In the genomic region with DNA sequence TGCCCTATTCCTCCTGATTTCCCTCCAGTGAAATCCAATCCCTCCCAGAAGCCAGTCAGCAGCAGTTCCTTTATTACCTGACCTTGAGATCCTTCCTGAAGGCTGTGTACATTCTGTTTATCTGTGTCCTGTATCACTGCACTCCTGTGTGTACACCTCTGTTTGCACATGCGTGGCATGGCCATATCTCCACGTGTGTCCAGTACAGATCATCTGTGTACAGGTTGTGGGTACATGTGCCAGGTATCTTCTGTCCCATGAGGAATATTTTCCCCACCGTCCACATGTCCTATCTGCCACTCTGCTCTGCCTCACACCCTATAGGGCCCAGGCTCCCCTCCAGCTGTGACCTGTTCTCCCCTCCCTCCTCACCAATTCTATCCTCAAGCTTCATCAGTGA, we compare ENCODE assay signal across 9 cellular contexts. TPM values are rescaled to one million over a fixed set of nuclear protein-coding genes. Genes with fewer than 3 reads are reported as not detected.
DNase-seq lines count a peak whose midpoint lies in the region; ATAC-seq, FAIRE-seq and TF ChIP-seq lines count a peak whose summit lies in the region.
"Had no signal": no experiment of that assay in that cellular context is flagged by ENCODE, and none has a peak within 500 bp of the region (broad histone marks: within the 10 kb centered on the region; RNA-seq: fewer than 3 reads in every experiment).

No MANE protein-coding gene starts in this region.

- H3K36me3 Mint-ChIP-seq in activated CD8-positive, alpha-beta T cell treated with anti-CD3 and anti-CD28 coated beads, Interleukin-2, amount 10 ng/mL, durations not matched to agents 7 days and 5 days (ENCODE audit: low read depth), result peaks cover 77% of the 10 kb centered on the region
- H3K36me3 Mint-ChIP-seq in stimulated activated naive B cell treated with anti-CD40 and anti-IgM and Interleukin-4, amounts not matched to agents 10 μg/mL and 1 μg/mL and 100 μg/mL, for 72 hours, result peaks cover 54 to 62% of the 10 kb centered on the region in 2 donors

- peak overlapping the region; percentile 11 to 13 for H3K9ac ChIP-seq in kidney (ENCODE audit: low read length in 2 of 2)

- no peak for DNase-seq in activated CD8-positive, alpha-beta T cell treated with anti-CD3 and anti-CD28 coated beads, Interleukin-2, amount 10 ng/mL, durations not matched to agents 7 days and 5 days
- DNase-seq in kidney (no peak), COR-L47 (lab: John Stamatoyannopoulos, UW) (no peak), T-helper 9 cell (no peak), NCI-H2029 treated with DMSO at 0.1 percent for 48 hours (lab: John Stamatoyannopoulos, UW) (no peak)
- no peak for DNase-seq in stimulated activated naive B cell treated with anti-CD40 and anti-IgM and Interleukin-4, amounts not matched to agents 10 μg/mL and 1 μg/mL and 100 μg/mL, for 72 hours

- no peaks in the 10 kb centered on the region for H3K9me3 Mint-ChIP-seq in activated CD8-positive, alpha-beta T cell treated with anti-CD3 and anti-CD28 coated beads, Interleukin-2, amount 10 ng/mL, durations not matched to agents 7 days and 5 days (ENCODE audit: insufficient read depth)
- H3K9me3 Mint-ChIP-seq in stimulated activated naive B cell treated with anti-CD40 and anti-IgM and Interleukin-4, amounts not matched to agents 10 μg/mL and 1 μg/mL and 100 μg/mL, for 72 hours, result no peaks in the 10 kb centered on the region

- H3K4me1 ChIP-seq in HEK293 (ENCODE audit: control insufficient read depth, insufficient read depth, low read length) (peaks cover 4% of the 10 kb centered on the region; the same call in 1 of the 2 replicates), kidney (ENCODE audit: control insufficient read depth in 1 of 2, insufficient read depth in 1 of 2, low read depth in 1 of 2, low read length in 2 of 2) (peaks cover 18 to 20% of the 10 kb centered on the region in 2 donors)

- CTCF ChIA-PET in HEK293 (lab: Yijun Ruan, JAX), result interaction anchor here (1.8 kb wide), 1 partner anchor 50 kb away, joined by 4 read pairs; the partner anchor contains the start of gene MINDY1
- CTCF ChIA-PET in activated CD8-positive, alpha-beta T cell treated with anti-CD3 and anti-CD28 coated beads, Interleukin-2, amount 10 ng/mL, durations not matched to agents 7 days and 5 days (lab: Charles Lee), result interaction anchor here (0.6 to 6.7 kb wide), 9 partner anchors 8 to 78 kb away, joined by 3 to 77 read pairs (median 8); partner anchors contain the start of genes C1orf56, GABPB2 and MINDY1

- peak overlapping the region; percentile 94 for H3K4me3 Mint-ChIP-seq in activated CD8-positive, alpha-beta T cell treated with anti-CD3 and anti-CD28 coated beads, Interleukin-2, amount 10 ng/mL, durations not matched to agents 7 days and 5 days
- H3K4me3 Mint-ChIP-seq in stimulated activated naive B cell treated with anti-CD40 and anti-IgM and Interleukin-4, amounts not matched to agents 10 μg/mL and 1 μg/mL and 100 μg/mL, for 72 hours, result peak overlapping the region; percentile 94 to 95

- H3K27me3 Mint-ChIP-seq in activated CD8-positive, alpha-beta T cell treated with anti-CD3 and anti-CD28 coated beads, Interleukin-2, amount 10 ng/mL, durations not matched to agents 7 days and 5 days (ENCODE audit: low read depth), result no peaks in the 10 kb centered on the region
- no peaks in the 10 kb centered on the region for H3K27me3 Mint-ChIP-seq in stimulated activated naive B cell treated with anti-CD40 and anti-IgM and Interleukin-4, amounts not matched to agents 10 μg/mL and 1 μg/mL and 100 μg/mL, for 72 hours

- H3K9me3 ChIP-seq in HEK293 (ENCODE audit: control insufficient read depth, insufficient read depth, low read depth, low read length) (no peaks in the 10 kb centered on the region), kidney (ENCODE audit: control insufficient read depth in 1 of 2, low read length in 2 of 2) (no peaks in the 10 kb centered on the region)

- no peak overlapping the region for H3K27ac ChIP-seq in HEK293 (ENCODE audit: extremely low read depth, low read depth, low read length)
- peak overlapping the region; percentile 5 to 71 for H3K27ac ChIP-seq in kidney (ENCODE audit: low read depth in 2 of 2, low read length in 2 of 2)
- H3K27ac ChIP-seq: HL-60 had no signal

- peak overlapping the region; percentile 96 for H3K27ac Mint-ChIP-seq in activated CD8-positive, alpha-beta T cell treated with anti-CD3 and anti-CD28 coated beads, Interleukin-2, amount 10 ng/mL, durations not matched to agents 7 days and 5 days
- peak overlapping the region; percentile 99 for H3K27ac Mint-ChIP-seq in stimulated activated naive B cell treated with anti-CD40 and anti-IgM and Interleukin-4, amounts not matched to agents 10 μg/mL and 1 μg/mL and 100 μg/mL, for 72 hours

- POLR2A ChIA-PET in HEK293 (lab: Yijun Ruan, JAX), result interaction anchor here (1.5 kb wide), 1 partner anchor 15 kb away, joined by 5 read pairs; no protein-coding TSS in a partner anchor
- POLR2A ChIA-PET in activated CD8-positive, alpha-beta T cell treated with anti-CD3 and anti-CD28 coated beads, Interleukin-2, amount 10 ng/mL, durations not matched to agents 7 days and 5 days (lab: Charles Lee), result interaction anchor here (1.6 to 5.8 kb wide), 4 partner anchors 10 to 14 kb away, joined by 4 to 51 read pairs (median 22); partner anchors contain the start of genes C1orf56 and GABPB2

- no peak for ATAC-seq in activated CD8-positive, alpha-beta T cell treated with anti-CD3 and anti-CD28 coated beads, Interleukin-2, amount 10 ng/mL, durations not matched to agents 7 days and 5 days
- no peak for ATAC-seq in stimulated activated naive B cell treated with anti-CD40 and anti-IgM and Interleukin-4, amounts not matched to agents 10 μg/mL and 1 μg/mL and 100 μg/mL, for 72 hours (replicated peaks)

- TF ChIP-seq CTCF in HEK293 (tag by site-specific recombination; IDR thresholded peaks at IDR 0.05) (no peak), kidney (IDR thresholded peaks at IDR 0.05; ENCODE audit: borderline replicate concordance, extremely low read depth, insufficient read depth) (no peak)

- H3K4me3 ChIP-seq in HEK293 (ENCODE audit: low read depth, low read length), result no peak overlapping the region
- peak overlapping the region in 1 of 2 donors; percentile 22 for H3K4me3 ChIP-seq in kidney (ENCODE audit: low read length in 2 of 2)

- intact Hi-C loops in kidney (cut with DNase I), result no loop called here

- peaks cover 54% of the 10 kb centered on the region for H3K4me1 Mint-ChIP-seq in activated CD8-positive, alpha-beta T cell treated with anti-CD3 and anti-CD28 coated beads, Interleukin-2, amount 10 ng/mL, durations not matched to agents 7 days and 5 days (ENCODE audit: low read depth)
- H3K4me1 Mint-ChIP-seq in stimulated activated naive B cell treated with anti-CD40 and anti-IgM and Interleukin-4, amounts not matched to agents 10 μg/mL and 1 μg/mL and 100 μg/mL, for 72 hours, result peaks cover 49 to 72% of the 10 kb centered on the region in 2 donors

- peaks cover 0 to 59% of the 10 kb centered on the region in 2 experiments; a peak in 2 of 3 replicates for H3K36me3 ChIP-seq in HEK293 (ENCODE audit: control insufficient read depth in 2 of 2, insufficient read depth in 1 of 2, low read length in 2 of 2)
- H3K36me3 ChIP-seq in kidney (ENCODE audit: control insufficient read depth in 1 of 2, insufficient read depth in 2 of 2, low read length in 2 of 2), result peaks cover 24 to 48% of the 10 kb centered on the region in 2 donors

- no peak for FAIRE-seq in kidney (lab: Jason Lieb, UNC)
- FAIRE-seq: bronchial epithelial cell had no signal

TF ChIP-seq in HEK293, 187 proteins besides CTCF, POLR2A, EP300 and RAD21:
- no peak for TF ChIP-seq ZNF248 (tag by site-specific recombination; IDR thresholded peaks at IDR 0.05)
- no peak for TF ChIP-seq ZNF658 (tag by site-specific recombination; IDR thresholded peaks at IDR 0.05)
- TF ChIP-seq ZNF600 (tag by site-specific recombination; IDR thresholded peaks at IDR 0.05), result 0 out of 2 replicates have a peak, but pooled peaks have one; percentile 55
- 0 out of 2 replicates have a peak, but pooled peaks have one; percentile 10 for TF ChIP-seq PRDM1 (tag by site-specific recombination; IDR thresholded peaks at IDR 0.05)
- no peak for TF ChIP-seq ZNF473 (tag by site-specific recombination; IDR thresholded peaks at IDR 0.05)
- TF ChIP-seq OSR2 (tag by site-specific recombination; IDR thresholded peaks at IDR 0.05), result peak; percentile 32; the same call in 1 of the 2 replicates

RNA-seq across cellular contexts. Expression of gene CDC42SE1, which starts 2.8 kb away (rescaled TPM):
- 100 to 1,000 TPM; 238 to 245 TPM for total RNA-seq in activated CD8-positive, alpha-beta T cell treated with anti-CD3 and anti-CD28 coated beads, Interleukin-2, amount 10 ng/mL, durations not matched to agents 7 days and 5 days
- 107 TPM for total RNA-seq in kidney
- polyA plus RNA-seq in kidney (ENCODE audit: insufficient read depth, low read depth, low replicate concordance), result 36.6 TPM

RNA-seq across cellular contexts. Expression of gene MLLT11, which starts 3.6 kb away (rescaled TPM):
- 1 to 10 TPM; 5.7 to 6.0 TPM for total RNA-seq in activated CD8-positive, alpha-beta T cell treated with anti-CD3 and anti-CD28 coated beads, Interleukin-2, amount 10 ng/mL, durations not matched to agents 7 days and 5 days
- total RNA-seq in kidney, result 1.4 TPM
- polyA plus RNA-seq in kidney (ENCODE audit: insufficient read depth, low read depth, low replicate concordance), result 2.3 TPM

RNA-seq across cellular contexts. Expression of gene C1orf56, which starts 9.0 kb away (rescaled TPM):
- total RNA-seq in activated CD8-positive, alpha-beta T cell treated with anti-CD3 and anti-CD28 coated beads, Interleukin-2, amount 10 ng/mL, durations not matched to agents 7 days and 5 days, result 1 to 10 TPM; 1.3 TPM
- 6.2 TPM for total RNA-seq in kidney
- 12.8 TPM for polyA plus RNA-seq in kidney (ENCODE audit: insufficient read depth, low read depth, low replicate concordance)

RNA-seq across cellular contexts. Expression of gene GABPB2, which starts 14.0 kb away (rescaled TPM):
- total RNA-seq in activated CD8-positive, alpha-beta T cell treated with anti-CD3 and anti-CD28 coated beads, Interleukin-2, amount 10 ng/mL, durations not matched to agents 7 days and 5 days, result 10 to 100 TPM; 32.7 to 34.4 TPM
- total RNA-seq in kidney, result 20.5 TPM
- polyA plus RNA-seq in kidney (ENCODE audit: insufficient read depth, low read depth, low replicate concordance), result 4.7 TPM

RNA-seq across cellular contexts. Expression of gene BNIPL, which starts 20.2 kb away (rescaled TPM):
- 1 to 10 TPM; 1.1 to 1.8 TPM for total RNA-seq in activated CD8-positive, alpha-beta T cell treated with anti-CD3 and anti-CD28 coated beads, Interleukin-2, amount 10 ng/mL, durations not matched to agents 7 days and 5 days
- 0.54 TPM for total RNA-seq in kidney
- 3.1 TPM for polyA plus RNA-seq in kidney (ENCODE audit: insufficient read depth, low read depth, low replicate concordance)
